ENCODE assay signal across 1 cellular context in the genomic region with DNA sequence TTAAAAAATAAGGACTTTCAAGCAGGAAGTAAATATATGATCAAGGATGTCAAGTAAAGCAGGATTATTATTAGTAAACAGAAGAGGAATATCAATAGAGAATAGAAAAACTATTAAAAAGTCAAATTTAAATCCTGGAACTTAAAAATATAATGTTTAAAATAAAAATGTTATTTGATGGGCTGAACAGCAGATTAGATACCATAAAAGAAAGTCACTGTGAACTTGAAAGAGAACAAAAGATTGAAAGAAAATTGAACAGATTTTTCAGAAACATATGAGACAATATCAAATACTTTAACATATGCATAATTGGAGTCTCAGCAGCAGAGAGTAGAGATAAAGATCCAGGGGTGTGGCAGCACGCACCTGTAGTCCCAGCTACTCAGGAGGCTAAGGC.
TF ChIP-seq lines count a peak whose summit lies in the region.

No MANE protein-coding gene starts in this region.

TF ChIP-seq in SK-N-SH, 30 proteins besides CTCF, POLR2A, EP300 and RAD21 (continued from another document):
- TF ChIP-seq, protein P1, sequence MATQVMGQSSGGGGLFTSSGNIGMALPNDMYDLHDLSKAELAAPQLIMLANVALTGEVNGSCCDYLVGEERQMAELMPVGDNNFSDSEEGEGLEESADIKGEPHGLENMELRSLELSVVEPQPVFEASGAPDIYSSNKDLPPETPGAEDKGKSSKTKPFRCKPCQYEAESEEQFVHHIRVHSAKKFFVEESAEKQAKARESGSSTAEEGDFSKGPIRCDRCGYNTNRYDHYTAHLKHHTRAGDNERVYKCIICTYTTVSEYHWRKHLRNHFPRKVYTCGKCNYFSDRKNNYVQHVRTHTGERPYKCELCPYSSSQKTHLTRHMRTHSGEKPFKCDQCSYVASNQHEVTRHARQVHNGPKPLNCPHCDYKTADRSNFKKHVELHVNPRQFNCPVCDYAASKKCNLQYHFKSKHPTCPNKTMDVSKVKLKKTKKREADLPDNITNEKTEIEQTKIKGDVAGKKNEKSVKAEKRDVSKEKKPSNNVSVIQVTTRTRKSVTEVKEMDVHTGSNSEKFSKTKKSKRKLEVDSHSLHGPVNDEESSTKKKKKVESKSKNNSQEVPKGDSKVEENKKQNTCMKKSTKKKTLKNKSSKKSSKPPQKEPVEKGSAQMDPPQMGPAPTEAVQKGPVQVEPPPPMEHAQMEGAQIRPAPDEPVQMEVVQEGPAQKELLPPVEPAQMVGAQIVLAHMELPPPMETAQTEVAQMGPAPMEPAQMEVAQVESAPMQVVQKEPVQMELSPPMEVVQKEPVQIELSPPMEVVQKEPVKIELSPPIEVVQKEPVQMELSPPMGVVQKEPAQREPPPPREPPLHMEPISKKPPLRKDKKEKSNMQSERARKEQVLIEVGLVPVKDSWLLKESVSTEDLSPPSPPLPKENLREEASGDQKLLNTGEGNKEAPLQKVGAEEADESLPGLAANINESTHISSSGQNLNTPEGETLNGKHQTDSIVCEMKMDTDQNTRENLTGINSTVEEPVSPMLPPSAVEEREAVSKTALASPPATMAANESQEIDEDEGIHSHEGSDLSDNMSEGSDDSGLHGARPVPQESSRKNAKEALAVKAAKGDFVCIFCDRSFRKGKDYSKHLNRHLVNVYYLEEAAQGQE (IDR thresholded peaks at IDR 0.05; ENCODE audit: low read depth, low read length) = no peak
- TF ChIP-seq TEAD4 (IDR thresholded peaks at IDR 0.05; ENCODE audit: borderline replicate concordance, insufficient read depth) = no peak
